In genomic region chr7:94087664-94088352, GRCh38 we compare ENCODE assay signal across 8 cellular contexts.
DNase-seq lines count a peak whose midpoint lies in the region; ATAC-seq and TF ChIP-seq lines count a peak whose summit lies in the region.

No MANE protein-coding gene starts in this region.

- POLR2A ChIA-PET in CD8-positive, alpha-beta memory T cell (lab: Charles Lee): no interaction called here
- POLR2A ChIA-PET in activated CD4-positive, alpha-beta T cell treated with anti-CD3 and anti-CD28 coated beads for 36 hours (lab: Charles Lee): no interaction called here

- CTCF ChIA-PET in CD8-positive, alpha-beta memory T cell (lab: Charles Lee): interaction anchor here (1.0 to 2.7 kb wide), 8 partner anchors 11 to 843 kb away, joined by 3 to 18 read pairs (median 5); no protein-coding TSS in a partner anchor
- CTCF ChIA-PET in activated CD4-positive, alpha-beta T cell treated with anti-CD3 and anti-CD28 coated beads for 36 hours (lab: Charles Lee): interaction anchor here (0.6 to 1.8 kb wide), 13 partner anchors 11 to 1252 kb away, joined by 3 to 7 read pairs (median 4); no protein-coding TSS in a partner anchor

- no peaks in the 10 kb centered on the region for H3K4me1 ChIP-seq in CD8-positive, alpha-beta memory T cell (ENCODE audit: insufficient read depth, low read length)
- no peaks in the 10 kb centered on the region for H3K4me1 ChIP-seq in muscle layer of duodenum (ENCODE audit: control insufficient read depth in 1 of 2, insufficient read depth in 2 of 2, low read length in 2 of 2)

- no peaks in the 10 kb centered on the region for H3K36me3 Mint-ChIP-seq in CD8-positive, alpha-beta memory T cell
- no peaks in the 10 kb centered on the region for H3K36me3 Mint-ChIP-seq in activated CD4-positive, alpha-beta T cell treated with anti-CD3 and anti-CD28 coated beads for 36 hours (ENCODE audit: low read depth)

- H3K27ac Mint-ChIP-seq in CD8-positive, alpha-beta memory T cell: peak overlapping the region in 5 of 8 donors; percentile 18 to 83 (median 81)
- no peak overlapping the region for H3K27ac Mint-ChIP-seq in activated CD4-positive, alpha-beta T cell treated with anti-CD3 and anti-CD28 coated beads for 36 hours

- peak overlapping the region; percentile 55 to 83 (median 75) for H3K4me3 Mint-ChIP-seq in CD8-positive, alpha-beta memory T cell
- H3K4me3 Mint-ChIP-seq in activated CD4-positive, alpha-beta T cell treated with anti-CD3 and anti-CD28 coated beads for 36 hours: peak overlapping the region; percentile 29

- no peaks in the 10 kb centered on the region for H3K27me3 ChIP-seq in CD8-positive, alpha-beta memory T cell (ENCODE audit: insufficient read depth, low read length, poor library complexity, severe bottlenecking)
- H3K27me3 ChIP-seq in muscle layer of duodenum (ENCODE audit: low read depth, low read length): no peaks in the 10 kb centered on the region

- peak; percentile 99 for ATAC-seq in HG03175 (IDR thresholded peaks at IDR 0.05; ENCODE audit: unreplicated experiment)
- peak; percentile 89 for ATAC-seq in activated CD4-positive, alpha-beta T cell treated with anti-CD3 and anti-CD28 coated beads for 36 hours

- H3K4me3 ChIP-seq in CD8-positive, alpha-beta memory T cell (ENCODE audit: low read length): peak overlapping the region; percentile 38
- H3K4me3 ChIP-seq in epithelial cell of esophagus (ENCODE audit: low read length) (no peak overlapping the region), muscle layer of duodenum (ENCODE audit: low read depth in 1 of 2, low read length in 2 of 2) (peak overlapping the region; percentile 25 to 37)

- H3K4me1 Mint-ChIP-seq in CD8-positive, alpha-beta memory T cell: peaks cover 4 to 7% (median 6%) of the 10 kb centered on the region in 3 donors
- peaks cover 10% of the 10 kb centered on the region for H3K4me1 Mint-ChIP-seq in activated CD4-positive, alpha-beta T cell treated with anti-CD3 and anti-CD28 coated beads for 36 hours

- DNase-seq in CD8-positive, alpha-beta memory T cell: peak in 4 of 5 donors; percentile 14 to 55 (median 48)
- DNase-seq in GM19238 (ENCODE audit: insufficient read length, low spot score): peak; percentile 54
- DNase-seq in NCI-H2227 treated with DMSO at 0.1 percent for 48 hours (lab: John Stamatoyannopoulos, UW): peak; percentile 62
- DNase-seq in activated CD4-positive, alpha-beta T cell treated with anti-CD3 and anti-CD28 coated beads for 36 hours: peak; percentile 60
- DNase-seq in epithelial cell of esophagus (ENCODE audit: low read depth): peak; percentile 79
- DNase-seq in stromal cell of bone marrow (ENCODE audit: low read depth): peak; percentile 46

- H3K27ac ChIP-seq in CD8-positive, alpha-beta memory T cell (ENCODE audit: low read depth, low read length): no peak overlapping the region
- H3K27ac ChIP-seq in muscle layer of duodenum (ENCODE audit: low read length): no peak overlapping the region

- no peaks in the 10 kb centered on the region for H3K9me3 Mint-ChIP-seq in CD8-positive, alpha-beta memory T cell
- H3K9me3 Mint-ChIP-seq in activated CD4-positive, alpha-beta T cell treated with anti-CD3 and anti-CD28 coated beads for 36 hours (ENCODE audit: low read depth): no peaks in the 10 kb centered on the region

- peaks cover 10 to 28% of the 10 kb centered on the region in 2 donors for H3K27me3 Mint-ChIP-seq in CD8-positive, alpha-beta memory T cell
- peaks cover 22% of the 10 kb centered on the region for H3K27me3 Mint-ChIP-seq in activated CD4-positive, alpha-beta T cell treated with anti-CD3 and anti-CD28 coated beads for 36 hours

- no peaks in the 10 kb centered on the region for H3K36me3 ChIP-seq in CD8-positive, alpha-beta memory T cell (ENCODE audit: insufficient read depth, low read length)
- H3K36me3 ChIP-seq in muscle layer of duodenum (ENCODE audit: control insufficient read depth in 1 of 2, insufficient read depth in 2 of 2, low read length in 2 of 2): no peaks in the 10 kb centered on the region

- intact Hi-C loops in activated CD4-positive, alpha-beta T cell treated with anti-CD3 and anti-CD28 coated beads for 36 hours (cut with DNase I, micrococcal nuclease): loop anchor here (1.0 to 10.0 kb wide), 10 partner anchors 81 to 843 kb away; partner anchors contain the start of genes BET1 (in 1 of the 2) and COL1A2 (in 1 of the 2)

- peak; percentile 90 for TF ChIP-seq CTCF in epithelial cell of esophagus (IDR thresholded peaks at IDR 0.05; ENCODE audit: insufficient read depth, low read depth, low read length, missing control alignments)

- no peaks in the 10 kb centered on the region for H3K9me3 ChIP-seq in CD8-positive, alpha-beta memory T cell (ENCODE audit: low read length)
- no peaks in the 10 kb centered on the region for H3K9me3 ChIP-seq in muscle layer of duodenum (ENCODE audit: control insufficient read depth in 1 of 2, low read length in 2 of 2)
